In genomic region chr22:21948824-21949568, GRCh38 we compare ENCODE assay signal across 1 cellular context.
A peak's percentile ranks its signal among the peaks of the same experiment; 100 is the strongest.
TF ChIP-seq lines count a peak whose summit lies in the region.

No MANE protein-coding gene starts in this region.

TF ChIP-seq in HEK293, 187 proteins besides CTCF, POLR2A, EP300 and RAD21:
- TF ChIP-seq PRDM1 (tag by site-specific recombination; IDR thresholded peaks at IDR 0.05) (0 out of 2 replicates have a peak, but pooled peaks have one; percentile 5), TCF7L2 (IDR thresholded peaks at IDR 0.05; ENCODE audit: borderline replicate concordance, low read depth, low read length) (no peak), ZNF785 (tag by site-specific recombination; IDR thresholded peaks at IDR 0.05) (no peak)
